ENCODE assay signal across 17 cellular contexts in genomic region chr6:110979565-110980096, GRCh38.
"Had no signal": no experiment of that assay in that cellular context is flagged by ENCODE, and none has a peak within 500 bp of the region (broad histone marks: within the 10 kb centered on the region; RNA-seq: fewer than 3 reads in every experiment).

No MANE protein-coding gene starts in this region.

- H3K4me3 ChIP-seq: body of pancreas, lower lobe of right lung, suprapubic skin had no signal

- H3K36me3 ChIP-seq: lower lobe of right lung, spleen, suprapubic skin had no signal

- ATAC-seq: body of pancreas, lower lobe of right lung, sciatic nerve had no signal

- DNase-seq: activated CD4-positive, alpha-beta memory T cell treated with anti-CD3 and anti-CD28 coated beads for 36 hours; activated CD8-positive, alpha-beta memory T cell treated with anti-CD3 and anti-CD28 coated beads, Interleukin-2, amount 50 U/mL, for 4 hours; activated naive CD4-positive, alpha-beta T cell treated with Interleukin-2 at 50 U/mL for 16 hours; body of pancreas; cerebellar nuclear complex; erythroblast; hippocampal formation; kidney glomerular epithelial cell; lower lobe of right lung; midbrain; spleen; stimulated activated CD4-positive, alpha-beta T cell treated with anti-CD3 and anti-CD28 coated beads, Interleukin-1b, Interleukin-23, amount 100 ng/mL, for 48 hours; stimulated activated naive CD4-positive, alpha-beta T cell; T-helper 9 cell had no signal

- H3K9me3 ChIP-seq: body of pancreas, lower lobe of right lung, spleen, suprapubic skin had no signal

- H3K27ac Mint-ChIP-seq: activated CD4-positive, alpha-beta memory T cell treated with anti-CD3 and anti-CD28 coated beads for 36 hours had no signal

- H3K9me3 Mint-ChIP-seq: activated CD4-positive, alpha-beta memory T cell treated with anti-CD3 and anti-CD28 coated beads for 36 hours; dendritic cell treated with granulocyte-macrophage colony-stimulating factor and Interleukin-4, amounts not matched to agents 40 ng/mL and 50 ng/mL, for 4 days had no signal

- H3K27ac ChIP-seq: body of pancreas, lower lobe of right lung, spleen, suprapubic skin had no signal

- H3K27me3 Mint-ChIP-seq: activated CD4-positive, alpha-beta memory T cell treated with anti-CD3 and anti-CD28 coated beads for 36 hours; dendritic cell treated with granulocyte-macrophage colony-stimulating factor and Interleukin-4, amounts not matched to agents 40 ng/mL and 50 ng/mL, for 4 days had no signal

- H3K4me3 Mint-ChIP-seq: dendritic cell treated with granulocyte-macrophage colony-stimulating factor and Interleukin-4, amounts not matched to agents 40 ng/mL and 50 ng/mL, for 4 days had no signal

- H3K27me3 ChIP-seq: body of pancreas, spleen, suprapubic skin had no signal
